Comparison of ENCODE assay signal across 22 cellular contexts in the genomic region with DNA sequence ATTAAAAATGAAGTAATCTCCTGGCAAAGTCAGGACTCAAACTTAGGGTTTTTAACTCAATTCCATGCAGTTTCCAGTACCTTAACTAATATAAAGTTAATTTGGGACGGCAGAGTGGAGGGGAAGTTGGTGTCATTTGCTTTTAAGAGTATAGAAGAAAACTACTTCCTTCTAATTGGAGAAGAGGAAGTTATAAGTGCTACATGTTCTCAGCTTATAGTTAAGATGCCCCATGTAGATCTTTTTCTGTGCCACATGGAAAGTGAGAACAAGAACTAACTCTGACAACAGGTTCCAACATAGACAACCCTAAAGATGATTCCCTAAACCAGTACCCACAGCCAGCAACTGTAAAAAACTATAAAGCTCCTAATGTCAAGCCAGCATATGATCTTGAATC. TPM values are rescaled to one million over a fixed set of nuclear protein-coding genes. Genes with fewer than 3 reads are reported as not detected.
A peak's percentile ranks its signal among the peaks of the same experiment; 100 is the strongest.
DNase-seq lines count a peak whose midpoint lies in the region; ATAC-seq and TF ChIP-seq lines count a peak whose summit lies in the region.
"Had no signal": no experiment of that assay in that cellular context is flagged by ENCODE, and none has a peak within 500 bp of the region (broad histone marks: within the 10 kb centered on the region; RNA-seq: fewer than 3 reads in every experiment).

No MANE protein-coding gene starts in this region.

- H3K27ac Mint-ChIP-seq in memory B cell: peak overlapping the region; percentile 26
- H3K27ac Mint-ChIP-seq: activated naive CD8-positive, alpha-beta T cell; progenitor cell of endocrine pancreas; stimulated activated naive CD8-positive, alpha-beta T cell treated with anti-CD3 and anti-CD28 coated beads, Interleukin-15, amount 100 ng/mL, for 72 hours; T-helper 1 cell treated with Interleukin-12 subunit alpha and Interleukin-12 subunit beta and Interleukin-4 antibody, amounts not matched to agents 30 μg/mL and 1 μg/mL, for 36 hours had no signal

- H3K4me1 ChIP-seq in stomach: peaks cover 0 to 8% (median 0%) of the 10 kb centered on the region in 4 donors
- H3K4me1 ChIP-seq: Caco-2, uterus had no signal

- TF ChIP-seq POLR2A in stomach (IDR thresholded peaks at IDR 0.05): no peak

- DNase-seq in CD1c-positive myeloid dendritic cell (ENCODE audit: extremely low spot score) (peak; percentile 63), Kasumi-1 (lab: John Stamatoyannopoulos, UW) (peak; percentile 90 to 94), SKM-1 (lab: John Stamatoyannopoulos, UW; ENCODE audit: unreplicated experiment) (peak; percentile 84), memory B cell (ENCODE audit: low spot score in 2 of 2) (peak in 1 of 2 donors; percentile 7), stomach (no peak)
- DNase-seq in stimulated activated CD4-positive, alpha-beta T cell treated with anti-CD3 and anti-CD28 coated beads, Interleukin-1b, Interleukin-23, amount 100 ng/mL, for 48 hours: no peak
- DNase-seq: brain microvascular endothelial cell; Caco-2; NCI-H1092; NCI-H2107; NCI-H526 treated with DMSO at 0.1 percent for 48 hours; RPMI8226; stimulated activated CD4-positive, alpha-beta T cell treated with anti-CD3 and anti-CD28 coated beads, Interleukin-12 subunit alpha, Interleukin-12 subunit beta, amount 100 ng/mL, for 4 hours; stimulated activated naive CD8-positive, alpha-beta T cell treated with anti-CD3 and anti-CD28 coated beads, Interleukin-15, amount 100 ng/mL, for 72 hours; uterus had no signal

- no peak for TF ChIP-seq CTCF in stomach (IDR thresholded peaks at IDR 0.05)

- ATAC-seq in memory B cell (ENCODE audit: low read depth): peak; percentile 96
- ATAC-seq in GM21515 (IDR thresholded peaks at IDR 0.05; ENCODE audit: unreplicated experiment): no peak
- ATAC-seq in HG02870 (IDR thresholded peaks at IDR 0.05; ENCODE audit: unreplicated experiment): no peak
- ATAC-seq: stimulated activated naive CD8-positive, alpha-beta T cell treated with anti-CD3 and anti-CD28 coated beads, Interleukin-15, amount 100 ng/mL, for 72 hours had no signal

- no peaks in the 10 kb centered on the region for H3K27me3 ChIP-seq in stomach
- H3K27me3 ChIP-seq: brain microvascular endothelial cell, uterus had no signal

- intact Hi-C loops in stomach (cut with DNase I; ENCODE audit: low total_unique reads): no loop called here

- 64 to 89% (median 79%) methylated on average over 1 of the region's 1 CpG for WGBS in stomach, 5 donors

- H3K27ac ChIP-seq in stomach: peak overlapping the region in 1 of 5 donors; percentile 32
- H3K27ac ChIP-seq: brain microvascular endothelial cell, epithelial cell of prostate, uterus had no signal

- peaks cover 33 to 100% (median 98%) of the 10 kb centered on the region in 4 donors for H3K36me3 ChIP-seq in stomach
- H3K36me3 ChIP-seq: uterus had no signal

- H3K4me3 Mint-ChIP-seq in memory B cell: peak overlapping the region; percentile 1
- H3K4me3 Mint-ChIP-seq: activated naive CD8-positive, alpha-beta T cell; stimulated activated naive CD8-positive, alpha-beta T cell treated with anti-CD3 and anti-CD28 coated beads, Interleukin-15, amount 100 ng/mL, for 72 hours; T-helper 1 cell treated with Interleukin-12 subunit alpha and Interleukin-12 subunit beta and Interleukin-4 antibody, amounts not matched to agents 30 μg/mL and 1 μg/mL, for 36 hours had no signal

- no peak overlapping the region for H3K4me3 ChIP-seq in stomach
- H3K4me3 ChIP-seq: uterus had no signal

- H3K9me3 Mint-ChIP-seq in memory B cell: no peaks in the 10 kb centered on the region
- H3K9me3 Mint-ChIP-seq: stimulated activated naive CD8-positive, alpha-beta T cell treated with anti-CD3 and anti-CD28 coated beads, Interleukin-15, amount 100 ng/mL, for 72 hours; T-helper 1 cell treated with Interleukin-12 subunit alpha and Interleukin-12 subunit beta and Interleukin-4 antibody, amounts not matched to agents 30 μg/mL and 1 μg/mL, for 36 hours had no signal

- no peaks in the 10 kb centered on the region for H3K9me3 ChIP-seq in stomach
- H3K9me3 ChIP-seq: Caco-2, uterus had no signal

- no peak for TF ChIP-seq EP300 in stomach (IDR thresholded peaks at IDR 0.05)

- H3K27me3 Mint-ChIP-seq in memory B cell: no peaks in the 10 kb centered on the region
- H3K27me3 Mint-ChIP-seq: activated naive CD8-positive, alpha-beta T cell; progenitor cell of endocrine pancreas; stimulated activated naive CD8-positive, alpha-beta T cell treated with anti-CD3 and anti-CD28 coated beads, Interleukin-15, amount 100 ng/mL, for 72 hours had no signal

- H3K36me3 Mint-ChIP-seq in memory B cell: peaks cover 40% of the 10 kb centered on the region

- H3K4me1 Mint-ChIP-seq in memory B cell: peaks cover 15% of the 10 kb centered on the region

RNA-seq across cellular contexts. Expression of a gene that starts 11.5 kb away (rescaled TPM):
- total RNA-seq in stomach: 10 to 100 TPM in 3 of 5 donors, 1 to 10 TPM in 2; 1.2 to 25.0 (median 11.2) TPM
- 10 to 100 TPM in 2 of 3 donors, 1 to 10 TPM in 1; 9.7 to 15.3 (median 14.9) TPM for polyA plus RNA-seq in stomach

RNA-seq across cellular contexts. Expression of a gene that starts 25.1 kb away (rescaled TPM):
- 100 to 1,000 TPM in 1 of 5 donors, 10 to 100 TPM in 2, 1 to 10 TPM in 2; 2.2 to 111 (median 12.3) TPM for total RNA-seq in stomach
- 10 to 100 TPM; 12.4 to 33.0 (median 25.3) TPM for polyA plus RNA-seq in stomach

RNA-seq across cellular contexts. Expression of a gene that starts 33.3 kb away (rescaled TPM):
- under 1 TPM in 1 of 5 donors, not detected in 4; 0.73 TPM for total RNA-seq in stomach
- under 1 TPM in 1 of 3 donors, not detected in 2; 0.25 TPM for polyA plus RNA-seq in stomach
- total RNA-seq: Caco-2, myocyte, progenitor cell of endocrine pancreas, uterus had no signal

Comparison
In these comparisons a context has a peak if more than half of its experiments do, and no peak if none do; other contexts are left out.
1. DNase-seq: peak in CD1c-positive myeloid dendritic cell (single experiment), Kasumi-1 (2 of 2) and SKM-1 (single experiment); none in stimulated activated CD4-positive, alpha-beta T cell treated with anti-CD3 and anti-CD28 coated beads, Interleukin-1b, Interleukin-23, amount 100 ng/mL, for 48 hours (single experiment) and stomach (single experiment).